ENCODE assay signal across 35 cellular contexts in the genomic region with DNA sequence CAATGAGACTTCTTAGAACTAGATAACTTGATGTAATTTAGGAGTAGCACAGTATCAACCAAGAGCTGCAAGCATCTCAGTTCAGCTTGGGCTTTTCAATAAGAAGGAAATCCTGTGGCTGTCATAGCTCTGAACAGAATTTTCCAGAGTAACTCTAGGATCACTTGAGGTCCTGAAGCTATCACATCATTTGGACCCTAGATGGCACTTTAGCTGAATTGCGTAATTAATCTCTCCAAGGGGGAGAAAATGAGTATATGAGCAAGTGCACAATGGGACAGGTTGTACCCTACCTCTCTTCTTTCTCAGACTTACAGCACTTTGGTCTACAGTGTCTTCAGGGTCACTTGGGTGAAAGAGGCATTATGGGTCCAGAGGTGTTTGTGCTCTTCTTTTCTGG. TPM values are rescaled to one million over a fixed set of nuclear protein-coding genes. Genes with fewer than 3 reads are reported as not detected.
"Had no signal": no experiment of that assay in that cellular context is flagged by ENCODE, and none has a peak within 500 bp of the region (broad histone marks: within the 10 kb centered on the region; RNA-seq: fewer than 3 reads in every experiment).

No MANE protein-coding gene starts in this region.

- H3K36me3 Mint-ChIP-seq: activated naive CD4-positive, alpha-beta T cell treated with anti-CD3 and anti-CD28 coated beads, Interleukin-2, amount 50 U/mL, for 72 hours had no signal

- H3K36me3 ChIP-seq: adrenal gland, SJSA1 had no signal

- DNase-seq: activated B cell treated with CpG ODN at 0.5 μM for 24 hours; activated CD4-positive, alpha-beta T cell treated with anti-CD3 and anti-CD28 coated beads for 1 hour; activated CD4-positive, alpha-beta T cell treated with anti-CD3 and anti-CD28 coated beads for 48 hours; activated CD4-positive, alpha-beta T cell treated with anti-CD3 and anti-CD28 coated beads, Interleukin-2, amount 50 U/mL, for 4 hours; activated CD8-positive, alpha-beta T cell treated with anti-CD3 and anti-CD28 coated beads for 36 hours; activated gamma-delta T cell; activated naive CD4-positive, alpha-beta T cell treated with anti-CD3 and anti-CD28 coated beads for 36 hours; activated T-cell treated with anti-CD3 and anti-CD28 coated beads, Interleukin-2, amount 50 U/mL, for 1 hour; activated T-cell treated with anti-CD3 and anti-CD28 coated beads, Interleukin-2, amount 50 U/mL, for 72 hours; adrenal gland; anterior cingulate cortex; caudate nucleus; cerebellar nuclear complex; Karpas-422; KBM-7; NCI-H1092; NCI-H1436 treated with DMSO at 0.1 percent for 48 hours; NCI-H1694 treated with DMSO at 0.1 percent for 48 hours; NCI-H2029; NCI-H2107; NCI-H226; NCI-H446 treated with DMSO at 0.1 percent for 48 hours; NCI-H524; SHP77 treated with DMSO at 0.1 percent for 48 hours; SW 1271; T-helper 1 cell; T-helper 2 cell; T-helper 9 cell had no signal

- H3K4me3 Mint-ChIP-seq: activated B cell treated with CpG ODN at 0.5 μM for 24 hours; activated CD8-positive, alpha-beta T cell treated with anti-CD3 and anti-CD28 coated beads for 36 hours; activated naive CD4-positive, alpha-beta T cell treated with anti-CD3 and anti-CD28 coated beads for 36 hours; activated T-cell treated with anti-CD3 and anti-CD28 coated beads, Interleukin-2, amount 50 U/mL, for 72 hours; activated T-helper 17 cell treated with anti-CD3 and anti-CD28 coated beads, Interleukin-2, amount 50 U/mL, for 72 hours; brain had no signal

- H3K27ac Mint-ChIP-seq: activated B cell treated with CpG ODN at 0.5 μM for 24 hours; activated CD8-positive, alpha-beta T cell treated with anti-CD3 and anti-CD28 coated beads for 36 hours; activated naive CD4-positive, alpha-beta T cell treated with anti-CD3 and anti-CD28 coated beads for 36 hours; activated naive CD4-positive, alpha-beta T cell treated with anti-CD3 and anti-CD28 coated beads, Interleukin-2, amount 50 U/mL, for 72 hours; activated T-cell treated with anti-CD3 and anti-CD28 coated beads, Interleukin-2, amount 50 U/mL, for 72 hours; activated T-helper 17 cell treated with anti-CD3 and anti-CD28 coated beads, Interleukin-2, amount 50 U/mL, for 72 hours; brain had no signal

- ATAC-seq: activated CD8-positive, alpha-beta T cell treated with anti-CD3 and anti-CD28 coated beads for 36 hours; activated naive CD4-positive, alpha-beta T cell treated with anti-CD3 and anti-CD28 coated beads, Interleukin-2, amount 50 U/mL, for 72 hours; activated T-helper 17 cell treated with anti-CD3 and anti-CD28 coated beads, Interleukin-2, amount 50 U/mL, for 72 hours; Panc1 had no signal

- H3K27me3 ChIP-seq: adrenal gland, SJSA1 had no signal

- H3K9me3 Mint-ChIP-seq: activated B cell treated with CpG ODN at 0.5 μM for 24 hours; activated CD8-positive, alpha-beta T cell treated with anti-CD3 and anti-CD28 coated beads for 36 hours; activated naive CD4-positive, alpha-beta T cell treated with anti-CD3 and anti-CD28 coated beads for 36 hours; activated naive CD4-positive, alpha-beta T cell treated with anti-CD3 and anti-CD28 coated beads, Interleukin-2, amount 50 U/mL, for 72 hours; activated T-cell treated with anti-CD3 and anti-CD28 coated beads, Interleukin-2, amount 50 U/mL, for 72 hours; activated T-helper 17 cell treated with anti-CD3 and anti-CD28 coated beads, Interleukin-2, amount 50 U/mL, for 72 hours; brain had no signal

- H3K4me1 Mint-ChIP-seq: activated B cell treated with CpG ODN at 0.5 μM for 24 hours; activated T-helper 17 cell treated with anti-CD3 and anti-CD28 coated beads, Interleukin-2, amount 50 U/mL, for 72 hours; brain had no signal

- H3K27ac ChIP-seq: adrenal gland, SJSA1, VCaP had no signal

- H3K9me3 ChIP-seq: adrenal gland, SJSA1 had no signal

- H3K27me3 Mint-ChIP-seq: activated B cell treated with CpG ODN at 0.5 μM for 24 hours; activated CD8-positive, alpha-beta T cell treated with anti-CD3 and anti-CD28 coated beads for 36 hours had no signal

- H3K4me3 ChIP-seq: adrenal gland, SJSA1 had no signal

- H3K4me1 ChIP-seq: adrenal gland, SJSA1 had no signal

RNA-seq across cellular contexts. Expression of gene SLC4A4, which starts 45.2 kb away (rescaled TPM):
- total RNA-seq: activated B cell treated with CpG ODN at 0.5 μM for 24 hours; activated naive CD4-positive, alpha-beta T cell treated with anti-CD3 and anti-CD28 coated beads for 36 hours; MCF 10A had no signal
